In the genomic region with DNA sequence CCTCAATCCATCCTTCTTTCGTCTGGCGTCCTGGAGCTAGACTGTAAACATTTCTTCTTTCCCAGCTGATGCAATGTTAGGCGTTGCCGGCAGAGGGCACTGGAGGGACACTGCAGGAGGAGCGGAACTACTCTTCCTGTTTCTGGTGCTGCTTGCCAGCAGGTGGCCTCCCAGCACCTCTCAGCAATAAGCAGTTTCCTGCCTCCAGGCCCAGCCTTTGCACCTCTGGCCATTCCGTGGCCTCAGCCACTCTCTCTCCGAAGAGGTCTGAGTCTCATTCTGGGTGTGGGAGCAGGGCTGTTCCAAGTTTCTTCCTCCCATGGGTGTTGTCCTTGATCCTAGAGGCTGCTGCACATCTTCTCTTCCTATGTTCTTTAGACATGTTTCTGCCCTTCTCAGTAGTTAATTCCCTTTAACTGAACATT, we compare ENCODE assay signal across 1 cellular context.
TF ChIP-seq lines count a peak whose summit lies in the region.

No MANE protein-coding gene starts in this region.

TF ChIP-seq in HepG2, 621 proteins besides CTCF, POLR2A, EP300 and RAD21 (continued from another document and continues in another):
- TF ChIP-seq, protein P1, sequence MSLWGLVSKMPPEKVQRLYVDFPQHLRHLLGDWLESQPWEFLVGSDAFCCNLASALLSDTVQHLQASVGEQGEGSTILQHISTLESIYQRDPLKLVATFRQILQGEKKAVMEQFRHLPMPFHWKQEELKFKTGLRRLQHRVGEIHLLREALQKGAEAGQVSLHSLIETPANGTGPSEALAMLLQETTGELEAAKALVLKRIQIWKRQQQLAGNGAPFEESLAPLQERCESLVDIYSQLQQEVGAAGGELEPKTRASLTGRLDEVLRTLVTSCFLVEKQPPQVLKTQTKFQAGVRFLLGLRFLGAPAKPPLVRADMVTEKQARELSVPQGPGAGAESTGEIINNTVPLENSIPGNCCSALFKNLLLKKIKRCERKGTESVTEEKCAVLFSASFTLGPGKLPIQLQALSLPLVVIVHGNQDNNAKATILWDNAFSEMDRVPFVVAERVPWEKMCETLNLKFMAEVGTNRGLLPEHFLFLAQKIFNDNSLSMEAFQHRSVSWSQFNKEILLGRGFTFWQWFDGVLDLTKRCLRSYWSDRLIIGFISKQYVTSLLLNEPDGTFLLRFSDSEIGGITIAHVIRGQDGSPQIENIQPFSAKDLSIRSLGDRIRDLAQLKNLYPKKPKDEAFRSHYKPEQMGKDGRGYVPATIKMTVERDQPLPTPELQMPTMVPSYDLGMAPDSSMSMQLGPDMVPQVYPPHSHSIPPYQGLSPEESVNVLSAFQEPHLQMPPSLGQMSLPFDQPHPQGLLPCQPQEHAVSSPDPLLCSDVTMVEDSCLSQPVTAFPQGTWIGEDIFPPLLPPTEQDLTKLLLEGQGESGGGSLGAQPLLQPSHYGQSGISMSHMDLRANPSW (CRISPR knock-in tag; IDR thresholded peaks at IDR 0.05; ENCODE audit: borderline replicate concordance) = no peak
- no peak for TF ChIP-seq DNMT1 (CRISPR knock-in tag; IDR thresholded peaks at IDR 0.05)
- TF ChIP-seq ZNF558 (CRISPR knock-in tag; IDR thresholded peaks at IDR 0.05; ENCODE audit: borderline replicate concordance) = peak; percentile 26; the same call in 1 of the 2 replicates
- TF ChIP-seq, protein P2, sequence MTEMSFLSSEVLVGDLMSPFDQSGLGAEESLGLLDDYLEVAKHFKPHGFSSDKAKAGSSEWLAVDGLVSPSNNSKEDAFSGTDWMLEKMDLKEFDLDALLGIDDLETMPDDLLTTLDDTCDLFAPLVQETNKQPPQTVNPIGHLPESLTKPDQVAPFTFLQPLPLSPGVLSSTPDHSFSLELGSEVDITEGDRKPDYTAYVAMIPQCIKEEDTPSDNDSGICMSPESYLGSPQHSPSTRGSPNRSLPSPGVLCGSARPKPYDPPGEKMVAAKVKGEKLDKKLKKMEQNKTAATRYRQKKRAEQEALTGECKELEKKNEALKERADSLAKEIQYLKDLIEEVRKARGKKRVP (CRISPR knock-in tag; IDR thresholded peaks at IDR 0.05) = peak; percentile 53 to 87; a peak in 2 of 4 replicates
- TF ChIP-seq ATRX (CRISPR knock-in tag; IDR thresholded peaks at IDR 0.05; ENCODE audit: borderline replicate concordance) = no peak
- TF ChIP-seq POLR2AphosphoS5 (IDR thresholded peaks at IDR 0.05; ENCODE audit: low read depth, low read length) = no peak
- 0 out of 2 replicates have a peak, but pooled peaks have one; percentile 22 for TF ChIP-seq SAP130 (CRISPR knock-in tag; IDR thresholded peaks at IDR 0.05; ENCODE audit: low read depth)
- TF ChIP-seq ZBTB7B (CRISPR knock-in tag; IDR thresholded peaks at IDR 0.05) = no peak
- TF ChIP-seq TFAP4 (IDR thresholded peaks at IDR 0.05; ENCODE audit: borderline replicate concordance, low read depth) = peak; percentile 80; the same call in 1 of the 2 replicates
- no peak for TF ChIP-seq NFYB (CRISPR knock-in tag; IDR thresholded peaks at IDR 0.05)
- TF ChIP-seq THYN1 (CRISPR knock-in tag; IDR thresholded peaks at IDR 0.05; ENCODE audit: borderline replicate concordance, low read depth) = no peak
- peak; percentile 71; the same call in 1 of the 2 replicates for TF ChIP-seq ZNF124 (CRISPR knock-in tag; IDR thresholded peaks at IDR 0.05)
- 0 out of 2 replicates have a peak, but pooled peaks have one; percentile 35 for TF ChIP-seq MTERF4 (CRISPR knock-in tag; IDR thresholded peaks at IDR 0.05)
- TF ChIP-seq ZBTB42 (CRISPR knock-in tag; IDR thresholded peaks at IDR 0.05) = no peak
- TF ChIP-seq PHF20 (CRISPR knock-in tag; IDR thresholded peaks at IDR 0.05) = 0 out of 2 replicates have a peak, but pooled peaks have one; percentile 54
- TF ChIP-seq, protein P3, sequence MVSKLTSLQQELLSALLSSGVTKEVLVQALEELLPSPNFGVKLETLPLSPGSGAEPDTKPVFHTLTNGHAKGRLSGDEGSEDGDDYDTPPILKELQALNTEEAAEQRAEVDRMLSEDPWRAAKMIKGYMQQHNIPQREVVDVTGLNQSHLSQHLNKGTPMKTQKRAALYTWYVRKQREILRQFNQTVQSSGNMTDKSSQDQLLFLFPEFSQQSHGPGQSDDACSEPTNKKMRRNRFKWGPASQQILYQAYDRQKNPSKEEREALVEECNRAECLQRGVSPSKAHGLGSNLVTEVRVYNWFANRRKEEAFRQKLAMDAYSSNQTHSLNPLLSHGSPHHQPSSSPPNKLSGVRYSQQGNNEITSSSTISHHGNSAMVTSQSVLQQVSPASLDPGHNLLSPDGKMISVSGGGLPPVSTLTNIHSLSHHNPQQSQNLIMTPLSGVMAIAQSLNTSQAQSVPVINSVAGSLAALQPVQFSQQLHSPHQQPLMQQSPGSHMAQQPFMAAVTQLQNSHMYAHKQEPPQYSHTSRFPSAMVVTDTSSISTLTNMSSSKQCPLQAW (CRISPR knock-in tag; IDR thresholded peaks at IDR 0.05) = peak; percentile 45; the same call in 1 of the 2 replicates
- no peak for TF ChIP-seq ATF7 (IDR thresholded peaks at IDR 0.05)
- no peak for TF ChIP-seq ATF7 (CRISPR knock-in tag; IDR thresholded peaks at IDR 0.05)
- no peak for TF ChIP-seq ZNF674 (CRISPR knock-in tag; IDR thresholded peaks at IDR 0.05; ENCODE audit: low read depth)
- TF ChIP-seq ZNF552 (CRISPR knock-in tag; IDR thresholded peaks at IDR 0.05; ENCODE audit: borderline replicate concordance) = no peak
- TF ChIP-seq, protein P4, sequence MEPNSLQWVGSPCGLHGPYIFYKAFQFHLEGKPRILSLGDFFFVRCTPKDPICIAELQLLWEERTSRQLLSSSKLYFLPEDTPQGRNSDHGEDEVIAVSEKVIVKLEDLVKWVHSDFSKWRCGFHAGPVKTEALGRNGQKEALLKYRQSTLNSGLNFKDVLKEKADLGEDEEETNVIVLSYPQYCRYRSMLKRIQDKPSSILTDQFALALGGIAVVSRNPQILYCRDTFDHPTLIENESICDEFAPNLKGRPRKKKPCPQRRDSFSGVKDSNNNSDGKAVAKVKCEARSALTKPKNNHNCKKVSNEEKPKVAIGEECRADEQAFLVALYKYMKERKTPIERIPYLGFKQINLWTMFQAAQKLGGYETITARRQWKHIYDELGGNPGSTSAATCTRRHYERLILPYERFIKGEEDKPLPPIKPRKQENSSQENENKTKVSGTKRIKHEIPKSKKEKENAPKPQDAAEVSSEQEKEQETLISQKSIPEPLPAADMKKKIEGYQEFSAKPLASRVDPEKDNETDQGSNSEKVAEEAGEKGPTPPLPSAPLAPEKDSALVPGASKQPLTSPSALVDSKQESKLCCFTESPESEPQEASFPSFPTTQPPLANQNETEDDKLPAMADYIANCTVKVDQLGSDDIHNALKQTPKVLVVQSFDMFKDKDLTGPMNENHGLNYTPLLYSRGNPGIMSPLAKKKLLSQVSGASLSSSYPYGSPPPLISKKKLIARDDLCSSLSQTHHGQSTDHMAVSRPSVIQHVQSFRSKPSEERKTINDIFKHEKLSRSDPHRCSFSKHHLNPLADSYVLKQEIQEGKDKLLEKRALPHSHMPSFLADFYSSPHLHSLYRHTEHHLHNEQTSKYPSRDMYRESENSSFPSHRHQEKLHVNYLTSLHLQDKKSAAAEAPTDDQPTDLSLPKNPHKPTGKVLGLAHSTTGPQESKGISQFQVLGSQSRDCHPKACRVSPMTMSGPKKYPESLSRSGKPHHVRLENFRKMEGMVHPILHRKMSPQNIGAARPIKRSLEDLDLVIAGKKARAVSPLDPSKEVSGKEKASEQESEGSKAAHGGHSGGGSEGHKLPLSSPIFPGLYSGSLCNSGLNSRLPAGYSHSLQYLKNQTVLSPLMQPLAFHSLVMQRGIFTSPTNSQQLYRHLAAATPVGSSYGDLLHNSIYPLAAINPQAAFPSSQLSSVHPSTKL (CRISPR knock-in tag; IDR thresholded peaks at IDR 0.05) = peak; percentile 19; the same call in 1 of the 2 replicates
- peak; percentile 85 for TF ChIP-seq CBX1 (IDR thresholded peaks at IDR 0.05; ENCODE audit: low read depth)
- 0 out of 2 replicates have a peak, but pooled peaks have one; percentile 20 for TF ChIP-seq ZFY (CRISPR knock-in tag; IDR thresholded peaks at IDR 0.05)
- TF ChIP-seq ZNF564 (CRISPR knock-in tag; IDR thresholded peaks at IDR 0.05) = no peak
- TF ChIP-seq TBX2 (CRISPR knock-in tag; IDR thresholded peaks at IDR 0.05; ENCODE audit: borderline replicate concordance) = peak; percentile 39; the same call in 1 of the 2 replicates
- peak; percentile 71; the same call in 1 of the 2 replicates for TF ChIP-seq ZNF788 (CRISPR knock-in tag; IDR thresholded peaks at IDR 0.05; ENCODE audit: borderline replicate concordance)
- peak; percentile 91 for TF ChIP-seq CBX5 (CRISPR knock-in tag; IDR thresholded peaks at IDR 0.05; ENCODE audit: borderline replicate concordance)
- no peak for TF ChIP-seq HIC2 (CRISPR knock-in tag; IDR thresholded peaks at IDR 0.05; ENCODE audit: low read depth)
- peak; percentile 72; the same call in 1 of the 2 replicates for TF ChIP-seq AHR (CRISPR knock-in tag; IDR thresholded peaks at IDR 0.05)
- TF ChIP-seq IRF1 (CRISPR knock-in tag; IDR thresholded peaks at IDR 0.05; ENCODE audit: low read depth) = no peak
- no peak for TF ChIP-seq ZNF615 (CRISPR knock-in tag; IDR thresholded peaks at IDR 0.05; ENCODE audit: borderline replicate concordance)
- no peak for TF ChIP-seq NCOA5 (CRISPR knock-in tag; IDR thresholded peaks at IDR 0.05)
- TF ChIP-seq, protein P5, sequence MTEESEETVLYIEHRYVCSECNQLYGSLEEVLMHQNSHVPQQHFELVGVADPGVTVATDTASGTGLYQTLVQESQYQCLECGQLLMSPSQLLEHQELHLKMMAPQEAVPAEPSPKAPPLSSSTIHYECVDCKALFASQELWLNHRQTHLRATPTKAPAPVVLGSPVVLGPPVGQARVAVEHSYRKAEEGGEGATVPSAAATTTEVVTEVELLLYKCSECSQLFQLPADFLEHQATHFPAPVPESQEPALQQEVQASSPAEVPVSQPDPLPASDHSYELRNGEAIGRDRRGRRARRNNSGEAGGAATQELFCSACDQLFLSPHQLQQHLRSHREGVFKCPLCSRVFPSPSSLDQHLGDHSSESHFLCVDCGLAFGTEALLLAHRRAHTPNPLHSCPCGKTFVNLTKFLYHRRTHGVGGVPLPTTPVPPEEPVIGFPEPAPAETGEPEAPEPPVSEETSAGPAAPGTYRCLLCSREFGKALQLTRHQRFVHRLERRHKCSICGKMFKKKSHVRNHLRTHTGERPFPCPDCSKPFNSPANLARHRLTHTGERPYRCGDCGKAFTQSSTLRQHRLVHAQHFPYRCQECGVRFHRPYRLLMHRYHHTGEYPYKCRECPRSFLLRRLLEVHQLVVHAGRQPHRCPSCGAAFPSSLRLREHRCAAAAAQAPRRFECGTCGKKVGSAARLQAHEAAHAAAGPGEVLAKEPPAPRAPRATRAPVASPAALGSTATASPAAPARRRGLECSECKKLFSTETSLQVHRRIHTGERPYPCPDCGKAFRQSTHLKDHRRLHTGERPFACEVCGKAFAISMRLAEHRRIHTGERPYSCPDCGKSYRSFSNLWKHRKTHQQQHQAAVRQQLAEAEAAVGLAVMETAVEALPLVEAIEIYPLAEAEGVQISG (CRISPR knock-in tag; IDR thresholded peaks at IDR 0.05) = peak; percentile 83
- TF ChIP-seq ZNF276 (CRISPR knock-in tag; IDR thresholded peaks at IDR 0.05; ENCODE audit: low read depth) = no peak
- peak; percentile 54 for TF ChIP-seq ZFX (CRISPR knock-in tag; IDR thresholded peaks at IDR 0.05; ENCODE audit: low read depth)
- no peak for TF ChIP-seq ZNF33A (CRISPR knock-in tag; IDR thresholded peaks at IDR 0.05; ENCODE audit: borderline replicate concordance)
